In the genomic region with DNA sequence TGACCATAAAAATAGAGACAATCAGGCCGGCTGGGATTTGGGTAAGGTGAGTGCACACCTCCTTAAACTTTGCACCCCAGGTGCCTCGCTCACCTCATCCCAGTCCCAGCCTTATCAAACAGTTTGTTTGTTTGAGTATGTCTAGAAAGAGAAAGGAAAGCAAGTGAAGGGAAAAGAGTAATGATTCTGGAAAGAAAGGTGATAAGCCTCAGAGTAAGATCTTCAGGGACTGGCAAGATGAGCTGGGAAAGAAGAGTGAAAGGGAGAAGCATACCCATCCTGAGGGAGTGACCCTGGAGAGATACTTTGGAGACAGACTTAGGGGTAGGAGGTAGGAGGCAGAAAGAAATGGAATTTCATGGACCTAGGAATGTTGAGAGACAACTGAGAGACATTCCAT, we compare ENCODE assay signal across 10 cellular contexts. TPM values are rescaled to one million over a fixed set of nuclear protein-coding genes. Genes with fewer than 3 reads are reported as not detected.
DNase-seq lines count a peak whose midpoint lies in the region; ATAC-seq and TF ChIP-seq lines count a peak whose summit lies in the region.
"Had no signal": no experiment of that assay in that cellular context is flagged by ENCODE, and none has a peak within 500 bp of the region (broad histone marks: within the 10 kb centered on the region; RNA-seq: fewer than 3 reads in every experiment).

No MANE protein-coding gene starts in this region.

- no peaks in the 10 kb centered on the region for H3K9me3 Mint-ChIP-seq in CD8-positive, alpha-beta memory T cell
- H3K9me3 Mint-ChIP-seq in activated T-helper 2 cell treated with anti-CD3 and anti-CD28 coated beads, Interferon-gamma antibody, Interleukin-2, Interleukin-4, amounts not matched to agents 10 μg/mL and 5 μg/mL and 100 μg/mL, durations not matched to agents 14 hours and 24 hours and 36 hours: no peaks in the 10 kb centered on the region
- H3K9me3 Mint-ChIP-seq in natural killer cell: no peaks in the 10 kb centered on the region

- TF ChIP-seq CTCF in HFF-Myc (IDR thresholded peaks at IDR 0.05; ENCODE audit: low read depth, low read length, missing control alignments) (no peak), natural killer cell (IDR thresholded peaks at IDR 0.05) (no peak), brain microvascular endothelial cell (IDR thresholded peaks at IDR 0.05; ENCODE audit: low read depth, low read length, missing control alignments) (no peak)

- peak overlapping the region; percentile 4 to 100 (median 95) for H3K27ac Mint-ChIP-seq in CD8-positive, alpha-beta memory T cell
- H3K27ac Mint-ChIP-seq in activated T-helper 2 cell treated with anti-CD3 and anti-CD28 coated beads, Interferon-gamma antibody, Interleukin-2, Interleukin-4, amounts not matched to agents 10 μg/mL and 5 μg/mL and 100 μg/mL, durations not matched to agents 14 hours and 24 hours and 36 hours: peak overlapping the region; percentile 83
- H3K27ac Mint-ChIP-seq in natural killer cell: peak overlapping the region; percentile 96 to 100

- H3K27ac ChIP-seq in CD8-positive, alpha-beta memory T cell (ENCODE audit: low read depth, low read length): no peak overlapping the region
- no peak overlapping the region for H3K27ac ChIP-seq in brain microvascular endothelial cell

- CTCF ChIA-PET in CD8-positive, alpha-beta memory T cell (lab: Charles Lee): interaction anchor here (6.8 to 10.6 kb wide), 2 partner anchors 20 to 32 kb away, joined by 190 to 295 read pairs; partner anchors contain the start of genes PSMB9 and TAP1

- peak overlapping the region; percentile 91 to 97 (median 96) for H3K4me3 Mint-ChIP-seq in CD8-positive, alpha-beta memory T cell
- peak overlapping the region; percentile 88 for H3K4me3 Mint-ChIP-seq in activated T-helper 2 cell treated with anti-CD3 and anti-CD28 coated beads, Interferon-gamma antibody, Interleukin-2, Interleukin-4, amounts not matched to agents 10 μg/mL and 5 μg/mL and 100 μg/mL, durations not matched to agents 14 hours and 24 hours and 36 hours (ENCODE audit: low read depth)
- H3K4me3 Mint-ChIP-seq in natural killer cell: peak overlapping the region; percentile 95

- intact Hi-C loops in activated T-helper 2 cell treated with anti-CD3 and anti-CD28 coated beads, Interferon-gamma antibody, Interleukin-2, Interleukin-4, amounts not matched to agents 10 μg/mL and 5 μg/mL and 100 μg/mL, durations not matched to agents 14 hours and 24 hours and 36 hours (cut with micrococcal nuclease): loop anchor here (10.0 kb wide), 1 partner anchor 642 kb away; the partner anchor contains the start of genes GPSM3 and PBX2
- intact Hi-C loops in natural killer cell (cut with micrococcal nuclease): no loop called here

- in situ Hi-C loops in brain microvascular endothelial cell (cut with HindIII; ENCODE audit: low pct_ligation_motif_present, low sequenced_read_pairs): no loop called here

- H3K4me3 ChIP-seq in CD8-positive, alpha-beta memory T cell (ENCODE audit: low read length): no peak overlapping the region
- H3K4me3 ChIP-seq in HFF-Myc (replicated peaks; ENCODE audit: low read depth, low read length) (peak overlapping the region; percentile 73), brain microvascular endothelial cell (ENCODE audit: low read depth, low read length) (no peak overlapping the region)

- H3K4me1 ChIP-seq in CD8-positive, alpha-beta memory T cell (ENCODE audit: insufficient read depth, low read length): peaks cover 65% of the 10 kb centered on the region

- ATAC-seq in natural killer cell (no peak), HG03354 (IDR thresholded peaks at IDR 0.05; ENCODE audit: poor library complexity, severe bottlenecking, unreplicated experiment) (no peak)

- H3K4me1 Mint-ChIP-seq in CD8-positive, alpha-beta memory T cell: peaks cover 76 to 88% (median 84%) of the 10 kb centered on the region in 3 donors
- peaks cover 75% of the 10 kb centered on the region for H3K4me1 Mint-ChIP-seq in activated T-helper 2 cell treated with anti-CD3 and anti-CD28 coated beads, Interferon-gamma antibody, Interleukin-2, Interleukin-4, amounts not matched to agents 10 μg/mL and 5 μg/mL and 100 μg/mL, durations not matched to agents 14 hours and 24 hours and 36 hours (ENCODE audit: low read depth)
- H3K4me1 Mint-ChIP-seq in natural killer cell: peaks cover 60 to 77% of the 10 kb centered on the region in 2 donors

- H3K9me3 ChIP-seq in CD8-positive, alpha-beta memory T cell (ENCODE audit: low read length): no peaks in the 10 kb centered on the region

- H3K27me3 ChIP-seq in CD8-positive, alpha-beta memory T cell (ENCODE audit: insufficient read depth, low read length, poor library complexity, severe bottlenecking): no peaks in the 10 kb centered on the region
- no peaks in the 10 kb centered on the region for H3K27me3 ChIP-seq in brain microvascular endothelial cell (replicated peaks)

- no peaks in the 10 kb centered on the region for H3K27me3 Mint-ChIP-seq in CD8-positive, alpha-beta memory T cell
- no peaks in the 10 kb centered on the region for H3K27me3 Mint-ChIP-seq in activated T-helper 2 cell treated with anti-CD3 and anti-CD28 coated beads, Interferon-gamma antibody, Interleukin-2, Interleukin-4, amounts not matched to agents 10 μg/mL and 5 μg/mL and 100 μg/mL, durations not matched to agents 14 hours and 24 hours and 36 hours (ENCODE audit: low read depth)
- H3K27me3 Mint-ChIP-seq in natural killer cell (ENCODE audit: low read depth in 2 of 2): no peaks in the 10 kb centered on the region

- peaks cover 50% of the 10 kb centered on the region for H3K36me3 ChIP-seq in CD8-positive, alpha-beta memory T cell (ENCODE audit: insufficient read depth, low read length)
- H3K36me3 ChIP-seq in brain microvascular endothelial cell (replicated peaks): peaks cover 17% of the 10 kb centered on the region

- peaks cover 22 to 83% (median 32%) of the 10 kb centered on the region in 3 donors for H3K36me3 Mint-ChIP-seq in CD8-positive, alpha-beta memory T cell
- H3K36me3 Mint-ChIP-seq in activated T-helper 2 cell treated with anti-CD3 and anti-CD28 coated beads, Interferon-gamma antibody, Interleukin-2, Interleukin-4, amounts not matched to agents 10 μg/mL and 5 μg/mL and 100 μg/mL, durations not matched to agents 14 hours and 24 hours and 36 hours (ENCODE audit: low read depth): peaks cover 85% of the 10 kb centered on the region
- peaks cover 36% of the 10 kb centered on the region for H3K36me3 Mint-ChIP-seq in natural killer cell

- POLR2A ChIA-PET in CD8-positive, alpha-beta memory T cell (lab: Charles Lee): interaction anchor here (1.2 to 10.1 kb wide), 2 partner anchors 18 to 104 kb away, joined by 3 to 350 read pairs; partner anchors contain the start of genes HLA-DMB, PSMB9 and TAP1

- DNase-seq in CD8-positive, alpha-beta memory T cell: no peak
- no peak for DNase-seq in HFF-Myc (ENCODE audit: extremely low read depth, low read depth)
- DNase-seq in activated T-helper 2 cell treated with anti-CD3 and anti-CD28 coated beads, Interferon-gamma antibody, Interleukin-2, Interleukin-4, amounts not matched to agents 10 μg/mL and 5 μg/mL and 100 μg/mL, durations not matched to agents 14 hours and 24 hours and 36 hours (ENCODE audit: low spot score): no peak
- no peak for DNase-seq in natural killer cell
- no peak for DNase-seq in stimulated activated CD4-positive, alpha-beta T cell treated with anti-CD3 and anti-CD28 coated beads, Interleukin-12 subunit alpha, Interleukin-12 subunit beta, amount 100 ng/mL, for 4 hours
- DNase-seq in brain microvascular endothelial cell: no peak
- DNase-seq: KBM-7, NCI-H2081 treated with DMSO at 0.1 percent for 48 hours had no signal

RNA-seq across cellular contexts. Expression of gene TAP2, which starts 1.7 kb away (rescaled TPM):
- total RNA-seq in CD8-positive, alpha-beta memory T cell: 100 to 1,000 TPM; 221 to 228 TPM
- 35.8 TPM for polyA plus RNA-seq in CD8-positive, alpha-beta memory T cell
- total RNA-seq in activated T-helper 2 cell treated with anti-CD3 and anti-CD28 coated beads, Interferon-gamma antibody, Interleukin-2, Interleukin-4, amounts not matched to agents 10 μg/mL and 5 μg/mL and 100 μg/mL, durations not matched to agents 14 hours and 24 hours and 36 hours: 142 and 162 TPM in 2 replicates
- 100 to 1,000 TPM; 162 to 221 (median 209) TPM for total RNA-seq in natural killer cell

RNA-seq across cellular contexts. Expression of gene PSMB8, which starts 7.0 kb away (rescaled TPM):
- 100 to 1,000 TPM; 311 to 326 TPM for total RNA-seq in CD8-positive, alpha-beta memory T cell
- polyA plus RNA-seq in CD8-positive, alpha-beta memory T cell: 422 TPM
- 352 and 368 TPM in 2 replicates for total RNA-seq in activated T-helper 2 cell treated with anti-CD3 and anti-CD28 coated beads, Interferon-gamma antibody, Interleukin-2, Interleukin-4, amounts not matched to agents 10 μg/mL and 5 μg/mL and 100 μg/mL, durations not matched to agents 14 hours and 24 hours and 36 hours
- 100 to 1,000 TPM; 160 to 170 (median 161) TPM for total RNA-seq in natural killer cell

RNA-seq across cellular contexts. Expression of gene TAP1, which starts 16.6 kb away (rescaled TPM):
- 100 to 1,000 TPM; 394 to 407 TPM for total RNA-seq in CD8-positive, alpha-beta memory T cell
- 396 TPM for polyA plus RNA-seq in CD8-positive, alpha-beta memory T cell
- 276 and 278 TPM in 2 replicates for total RNA-seq in activated T-helper 2 cell treated with anti-CD3 and anti-CD28 coated beads, Interferon-gamma antibody, Interleukin-2, Interleukin-4, amounts not matched to agents 10 μg/mL and 5 μg/mL and 100 μg/mL, durations not matched to agents 14 hours and 24 hours and 36 hours
- total RNA-seq in natural killer cell: 100 to 1,000 TPM; 134 to 193 (median 179) TPM

RNA-seq across cellular contexts. Expression of gene PSMB9, which starts 17.1 kb away (rescaled TPM):
- 100 to 1,000 TPM; 245 to 255 TPM for total RNA-seq in CD8-positive, alpha-beta memory T cell
- 597 TPM for polyA plus RNA-seq in CD8-positive, alpha-beta memory T cell
- 262 and 265 TPM in 2 replicates for total RNA-seq in activated T-helper 2 cell treated with anti-CD3 and anti-CD28 coated beads, Interferon-gamma antibody, Interleukin-2, Interleukin-4, amounts not matched to agents 10 μg/mL and 5 μg/mL and 100 μg/mL, durations not matched to agents 14 hours and 24 hours and 36 hours
- 100 to 1,000 TPM; 112 to 190 (median 182) TPM for total RNA-seq in natural killer cell

RNA-seq across cellular contexts. Expression of gene HLA-DOB, which starts 20.1 kb away (rescaled TPM):
- under 1 TPM; 0.77 to 0.97 TPM for total RNA-seq in CD8-positive, alpha-beta memory T cell
- 0.62 TPM for polyA plus RNA-seq in CD8-positive, alpha-beta memory T cell
- 3.1 and 3.6 TPM in 2 replicates for total RNA-seq in activated T-helper 2 cell treated with anti-CD3 and anti-CD28 coated beads, Interferon-gamma antibody, Interleukin-2, Interleukin-4, amounts not matched to agents 10 μg/mL and 5 μg/mL and 100 μg/mL, durations not matched to agents 14 hours and 24 hours and 36 hours
- 10 to 100 TPM in 2 of 3 donors, 1 to 10 TPM in 1; 4.2 to 13.7 (median 10.4) TPM for total RNA-seq in natural killer cell
- total RNA-seq: temporal lobe had no signal
